Comparison of ENCODE assay signal across 23 cellular contexts in the genomic region with DNA sequence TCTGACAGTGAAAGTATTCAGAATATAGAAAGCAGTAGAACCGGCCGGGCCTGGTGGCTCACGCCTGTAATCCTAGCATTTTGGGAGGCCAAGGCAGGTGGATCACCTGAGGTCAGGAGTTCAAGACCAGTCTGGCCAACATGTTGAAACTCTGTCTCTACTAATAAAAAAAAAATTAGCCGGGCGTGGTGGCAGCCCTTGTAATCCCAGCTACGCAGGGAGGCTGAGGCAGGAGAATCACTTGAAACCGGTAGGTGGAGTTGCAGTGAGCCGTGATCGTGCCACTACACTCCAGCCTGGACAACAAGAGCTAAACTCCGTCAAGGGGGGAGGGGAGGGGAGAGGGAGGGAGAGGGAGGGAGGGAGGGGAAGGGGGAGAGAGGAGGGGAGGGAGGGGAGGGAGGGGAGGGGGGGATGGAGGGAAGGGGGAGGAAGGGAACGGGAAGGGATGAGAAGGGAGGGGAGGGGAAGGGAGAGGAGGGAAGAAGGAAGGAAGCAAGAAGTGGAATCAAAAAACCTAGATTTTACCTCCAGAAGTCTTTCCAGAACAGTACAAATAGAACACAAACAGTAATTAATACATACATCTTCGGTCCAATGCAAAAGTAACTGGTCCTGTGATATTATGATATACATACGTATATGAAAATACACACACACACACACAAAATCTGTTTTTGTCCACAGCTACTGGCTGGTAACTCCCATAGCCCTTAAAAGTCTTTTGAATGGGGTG. TPM values are rescaled to one million over a fixed set of nuclear protein-coding genes. Genes with fewer than 3 reads are reported as not detected.
DNase-seq lines count a peak whose midpoint lies in the region; ATAC-seq, FAIRE-seq and TF ChIP-seq lines count a peak whose summit lies in the region.
"Had no signal": no experiment of that assay in that cellular context is flagged by ENCODE, and none has a peak within 500 bp of the region (broad histone marks: within the 10 kb centered on the region; RNA-seq: fewer than 3 reads in every experiment).

No MANE protein-coding gene starts in this region.

- H3K27ac ChIP-seq in RWPE1: peak overlapping the region; percentile 34; the same call in 1 of the 2 replicates
- no peak overlapping the region for H3K27ac ChIP-seq in HepG2 (ENCODE audit: extremely low read length, insufficient read depth, low read length)
- H3K27ac ChIP-seq in spleen: peak overlapping the region in 1 of 8 donors; percentile 3
- no peak overlapping the region for H3K27ac ChIP-seq in CD8-positive, alpha-beta T cell (ENCODE audit: low read depth, low read length)
- H3K27ac ChIP-seq: 22Rv1 had no signal

- no peaks in the 10 kb centered on the region for H3K27me3 Mint-ChIP-seq in CD8-positive, alpha-beta T cell (ENCODE audit: low read depth)
- H3K27me3 Mint-ChIP-seq: B cell; CD4-positive, alpha-beta T cell had no signal

- ATAC-seq in HepG2: no peak
- ATAC-seq in HG03039 (IDR thresholded peaks at IDR 0.05; ENCODE audit: unreplicated experiment): no peak
- ATAC-seq in CD8-positive, alpha-beta T cell: no peak
- ATAC-seq: GM12878 had no signal

- POLR2A ChIA-PET in RWPE1 (lab: Yijun Ruan, JAX; ENCODE audit: low non-redundant PET) (no interaction called here), HepG2 (lab: Yijun Ruan, JAX) (interaction anchor here (1.3 kb wide), 1 partner anchor 11 kb away, joined by 4 read pairs; a partner anchor contains a TSS)
- POLR2A ChIA-PET in CD8-positive, alpha-beta T cell (lab: Charles Lee): interaction anchor here (0.6 to 3.2 kb wide), 2 partner anchors 11 to 25 kb away, joined by 3 to 12 read pairs; a partner anchor contains a TSS

- DNase-seq in NCI-H82 (lab: John Stamatoyannopoulos, UW): peak; percentile 37
- no peak for DNase-seq in NCI-H82 treated with DMSO at 0.1 percent for 48 hours (lab: John Stamatoyannopoulos, UW; ENCODE audit: unreplicated experiment)
- DNase-seq in RWPE1 (ENCODE audit: low spot score): no peak
- DNase-seq in HepG2 (ENCODE audit: low spot score): no peak
- peak; percentile 37 for DNase-seq in spleen
- no peak for DNase-seq in NK-92 (lab: John Stamatoyannopoulos, UW; ENCODE audit: unreplicated experiment)
- no peak for DNase-seq in CD8-positive, alpha-beta T cell
- DNase-seq: CD4-positive, alpha-beta T cell; HFFc6; Karpas-422; MG63; NCI-H1048; NCI-H1436 treated with DMSO at 0.1 percent for 48 hours; NCI-H2029 treated with DMSO at 0.1 percent for 48 hours; NCI-H2171 treated with DMSO at 0.1 percent for 48 hours; OCI-M1; SHP77; SK-N-SH had no signal

- no peaks in the 10 kb centered on the region for H3K79me2 ChIP-seq in HepG2 (ENCODE audit: insufficient read depth, low read length)

- no peak overlapping the region for H3K4me3 ChIP-seq in HepG2 (replicated peaks in 1 of 3; ENCODE audit: insufficient read depth in 1 of 3, low read depth in 2 of 3, low read length in 3 of 3)
- H3K4me3 ChIP-seq in spleen: no peak overlapping the region
- no peak overlapping the region for H3K4me3 ChIP-seq in CD8-positive, alpha-beta T cell (ENCODE audit: low read depth, low read length)
- H3K4me3 ChIP-seq: GM12878, MG63 had no signal

- no peak for TF ChIP-seq EP300 in HepG2 (IDR thresholded peaks at IDR 0.05; ENCODE audit: low read depth in 2 of 2, low read length in 2 of 2)
- TF ChIP-seq EP300 in HepG2 (CRISPR knock-in tag; IDR thresholded peaks at IDR 0.05; ENCODE audit: borderline replicate concordance): no peak

- H3K9me3 Mint-ChIP-seq in CD8-positive, alpha-beta T cell: no peaks in the 10 kb centered on the region
- H3K9me3 Mint-ChIP-seq: CD4-positive, alpha-beta T cell; HFFc6 had no signal

- TF ChIP-seq CTCF in RWPE1 (conservative IDR thresholded peaks at IDR 0.05; ENCODE audit: low read depth): no peak
- no peak for TF ChIP-seq CTCF in HepG2 (CRISPR knock-in tag; IDR thresholded peaks at IDR 0.05)
- no peak for TF ChIP-seq CTCF in spleen (IDR thresholded peaks at IDR 0.05 in 8 of 11, conservative IDR thresholded peaks at IDR 0.05 in 3 of 11)
- no peak for TF ChIP-seq CTCF in CD8-positive, alpha-beta T cell (IDR thresholded peaks at IDR 0.05)

- no peak overlapping the region for H3K27ac Mint-ChIP-seq in CD8-positive, alpha-beta T cell
- H3K27ac Mint-ChIP-seq: B cell; CD4-positive, alpha-beta T cell; HFFc6 had no signal

- H3K9me3 ChIP-seq in HepG2 (ENCODE audit: low read length): no peaks in the 10 kb centered on the region
- H3K9me3 ChIP-seq in spleen: no peaks in the 10 kb centered on the region
- H3K9me3 ChIP-seq in CD8-positive, alpha-beta T cell (ENCODE audit: low read length): no peaks in the 10 kb centered on the region
- H3K9me3 ChIP-seq: MG63, SK-N-SH had no signal

- no peak overlapping the region for H2AFZ ChIP-seq in HepG2 (ENCODE audit: low read length)

- in situ Hi-C loops in HepG2 (cut with HindIII; ENCODE audit: extremely low pct_ligation_motif_present, low pct_unique_long_range_greater_than_20kb): no loop called here

- intact Hi-C loops in HepG2 (cut with micrococcal nuclease; ENCODE audit: unreplicated experiment) (no loop called here), spleen (cut with DNase I; ENCODE audit: low total_unique reads) (no loop called here)
- intact Hi-C loops in CD8-positive, alpha-beta T cell (cut with DNase I, micrococcal nuclease): no loop called here

- H3K9ac ChIP-seq in HepG2 (ENCODE audit: insufficient read depth, low read depth, low read length): no peak overlapping the region
- H3K9ac ChIP-seq: SK-N-SH had no signal

- H4K20me1 ChIP-seq in HepG2 (ENCODE audit: insufficient read depth, low read length): no peaks in the 10 kb centered on the region

- peak; percentile 4 for FAIRE-seq in HepG2 (lab: Jason Lieb, UNC)
- FAIRE-seq: GM12878, H54 had no signal

- CTCF ChIA-PET in RWPE1 (lab: Yijun Ruan, JAX) (no interaction called here), HepG2 (lab: Yijun Ruan, JAX; ENCODE audit: low intra/inter-chr PET ratio, low total read pairs) (no interaction called here)
- CTCF ChIA-PET in CD8-positive, alpha-beta T cell (lab: Charles Lee): interaction anchor here (1.0 to 3.8 kb wide), 5 partner anchors 12 to 30 kb away, joined by 3 to 13 read pairs (median 4); a partner anchor contains a TSS

- H3K4me1 ChIP-seq in HepG2 (ENCODE audit: insufficient read depth, low read length): no peaks in the 10 kb centered on the region
- peaks cover 0 to 23% (median 15%) of the 10 kb centered on the region in 6 donors for H3K4me1 ChIP-seq in spleen
- peaks cover 15% of the 10 kb centered on the region for H3K4me1 ChIP-seq in CD8-positive, alpha-beta T cell (ENCODE audit: insufficient read depth, low read length)

- WGBS in HepG2 (ENCODE audit: low lambda C conversion rate): 96% methylated on average over 13 of the region's 13 CpGs
- WGBS in spleen, 5 donors: 88 to 92% (median 90%) methylated on average over 12 to 13 of the region's 13 CpGs

- no TSS peak for BruUV-seq in HepG2 (replicated peaks; lab: Mats Ljungman, UMichigan)

- TF ChIP-seq POLR2A in HepG2 (IDR thresholded peaks at IDR 0.05; ENCODE audit: insufficient read depth in 1 of 2, low read depth in 2 of 2, low read length in 2 of 2) (no peak), spleen (IDR thresholded peaks at IDR 0.05) (no peak)

- H3K27me3 ChIP-seq in HepG2 (ENCODE audit: control insufficient read depth in 1 of 2, insufficient read depth in 2 of 2, low read length in 2 of 2) (no peaks in the 10 kb centered on the region), spleen (replicated peaks in 1 of 7) (no peaks in the 10 kb centered on the region)
- H3K27me3 ChIP-seq in CD8-positive, alpha-beta T cell (ENCODE audit: insufficient read depth, low read length): no peaks in the 10 kb centered on the region
- H3K27me3 ChIP-seq: MG63 had no signal

- no peak overlapping the region for H3K4me3 Mint-ChIP-seq in CD8-positive, alpha-beta T cell
- H3K4me3 Mint-ChIP-seq: B cell; CD4-positive, alpha-beta T cell; HFFc6 had no signal

- no peak overlapping the region for H3K4me2 ChIP-seq in HepG2 (ENCODE audit: low read depth, low read length)
- H3K4me2 ChIP-seq: SK-N-SH had no signal

- H3K36me3 ChIP-seq in HepG2 (replicated peaks in 1 of 2; ENCODE audit: control insufficient read depth in 1 of 2, insufficient read depth in 2 of 2, low read length in 2 of 2): peaks cover 33 to 81% of the 10 kb centered on the region in 2 experiments
- H3K36me3 ChIP-seq in spleen: peaks cover 0 to 95% (median 38%) of the 10 kb centered on the region in 6 donors
- H3K36me3 ChIP-seq in CD8-positive, alpha-beta T cell (ENCODE audit: insufficient read depth, low read length): peaks cover 13% of the 10 kb centered on the region

- peaks cover 10% of the 10 kb centered on the region for H3K4me1 Mint-ChIP-seq in CD8-positive, alpha-beta T cell (ENCODE audit: low read depth)

- TF ChIP-seq RAD21 in HepG2 (CRISPR knock-in tag; IDR thresholded peaks at IDR 0.05): no peak

- peaks cover 39% of the 10 kb centered on the region for H3K36me3 Mint-ChIP-seq in CD8-positive, alpha-beta T cell

RNA-seq across cellular contexts. Expression of a gene that starts 10.9 kb away (rescaled TPM):
- total RNA-seq in HepG2 (2016; rRNA removed; fragmentation: Illumina TruSeq; extraction: Trizol) (31.4 and 48.6 TPM in 2 replicates), spleen (10 to 100 TPM; 48.2 to 77.9 (median 54.6) TPM)
- 21.9 and 22.5 TPM in 2 replicates for total RNA-seq in HepG2 (2016; cell fraction: cytosol; rRNA removed; fragmentation: Illumina TruSeq; extraction: Trizol; ENCODE audit: low read depth)
- total RNA-seq in HepG2 (2016; cell fraction: insoluble cytoplasmic fraction; rRNA removed; fragmentation: Illumina TruSeq; extraction: Trizol): 34.5 and 55.6 TPM in 2 replicates
- 26.2 and 30.0 TPM in 2 replicates for total RNA-seq in HepG2 (2016; cell fraction: membrane; rRNA removed; fragmentation: Illumina TruSeq; extraction: Trizol)
- 41.8 and 49.7 TPM in 2 replicates for total RNA-seq in HepG2 (2016; cell fraction: nucleus; rRNA removed; fragmentation: Illumina TruSeq; extraction: Trizol)
- polyA plus RNA-seq in HepG2 (2011; rRNA removed) (42.8 and 42.9 TPM in 2 replicates), spleen (100 to 1,000 TPM; 105 to 145 (median 139) TPM)
- polyA plus RNA-seq in HepG2 (2011; cell fraction: cytosol; rRNA removed): 24.5 and 47.2 TPM in 2 replicates
- polyA plus RNA-seq in HepG2 (2011; cell fraction: nucleus; rRNA removed): 143 and 153 TPM in 2 replicates
- polyA plus RNA-seq in HepG2 (2012): 22.5 and 24.0 TPM in 2 replicates
- 20.3 and 23.1 TPM in 2 replicates for polyA plus RNA-seq in HepG2 (2016; cell fraction: cytosol; fragmentation: Illumina TruSeq; extraction: Trizol; ENCODE audit: low read depth)
- polyA plus RNA-seq in HepG2 (2016; cell fraction: insoluble cytoplasmic fraction; fragmentation: Illumina TruSeq; extraction: Trizol; ENCODE audit: low read depth): 30.7 and 32.5 TPM in 2 replicates
- polyA plus RNA-seq in HepG2 (2016; cell fraction: membrane; fragmentation: Illumina TruSeq; extraction: Trizol; ENCODE audit: low read depth): 20.1 and 23.2 TPM in 2 replicates
- polyA plus RNA-seq in HepG2 (2016; cell fraction: nucleus; fragmentation: Illumina TruSeq; extraction: Trizol; ENCODE audit: insufficient read depth, low read depth): 95.9 and 100 TPM in 2 replicates
- polyA minus RNA-seq in HepG2 (2011; rRNA and poly(A)+ RNA removed; ENCODE audit: low replicate concordance): 14.0 and 27.7 TPM in 2 replicates
- 5.2 and 5.9 TPM in 2 replicates for polyA minus RNA-seq in HepG2 (2011; cell fraction: cytosol; rRNA and poly(A)+ RNA removed)
- 21.5 and 23.6 TPM in 2 replicates for polyA minus RNA-seq in HepG2 (2011; cell fraction: nucleus; rRNA and poly(A)+ RNA removed)
- 10 to 100 TPM; 19.3 to 20.4 TPM for total RNA-seq in CD8-positive, alpha-beta T cell

RNA-seq across cellular contexts. Expression of a gene that starts 11.9 kb away (rescaled TPM):
- total RNA-seq in HepG2 (2016; rRNA removed; fragmentation: Illumina TruSeq; extraction: Trizol) (237 and 256 TPM in 2 replicates), spleen (100 to 1,000 TPM in 2 of 7 donors, 10 to 100 TPM in 5; 47.1 to 116 (median 92.1) TPM)
- 86.3 and 92.6 TPM in 2 replicates for total RNA-seq in HepG2 (2016; cell fraction: cytosol; rRNA removed; fragmentation: Illumina TruSeq; extraction: Trizol; ENCODE audit: low read depth)
- 209 and 270 TPM in 2 replicates for total RNA-seq in HepG2 (2016; cell fraction: insoluble cytoplasmic fraction; rRNA removed; fragmentation: Illumina TruSeq; extraction: Trizol)
- total RNA-seq in HepG2 (2016; cell fraction: membrane; rRNA removed; fragmentation: Illumina TruSeq; extraction: Trizol): 67.0 and 88.4 TPM in 2 replicates
- total RNA-seq in HepG2 (2016; cell fraction: nucleus; rRNA removed; fragmentation: Illumina TruSeq; extraction: Trizol): 98.2 and 106 TPM in 2 replicates
- polyA plus RNA-seq in HepG2 (2011; rRNA removed) (32.1 and 43.3 TPM in 2 replicates), spleen (100 to 1,000 TPM; 106 to 192 (median 164) TPM)
- polyA plus RNA-seq in HepG2 (2011; cell fraction: cytosol; rRNA removed): 92.3 and 100 TPM in 2 replicates
- polyA plus RNA-seq in HepG2 (2011; cell fraction: nucleus; rRNA removed): 38.5 and 41.1 TPM in 2 replicates
- polyA plus RNA-seq in HepG2 (2012): 103 and 127 TPM in 2 replicates
- 83.0 and 101 TPM in 2 replicates for polyA plus RNA-seq in HepG2 (2016; cell fraction: cytosol; fragmentation: Illumina TruSeq; extraction: Trizol; ENCODE audit: low read depth)
- polyA plus RNA-seq in HepG2 (2016; cell fraction: insoluble cytoplasmic fraction; fragmentation: Illumina TruSeq; extraction: Trizol; ENCODE audit: low read depth): 221 and 271 TPM in 2 replicates
- 58.3 and 84.5 TPM in 2 replicates for polyA plus RNA-seq in HepG2 (2016; cell fraction: membrane; fragmentation: Illumina TruSeq; extraction: Trizol; ENCODE audit: low read depth)
- polyA plus RNA-seq in HepG2 (2016; cell fraction: nucleus; fragmentation: Illumina TruSeq; extraction: Trizol; ENCODE audit: insufficient read depth, low read depth): 169 and 181 TPM in 2 replicates
- 28.4 and 46.4 TPM in 2 replicates for polyA minus RNA-seq in HepG2 (2011; rRNA and poly(A)+ RNA removed; ENCODE audit: low replicate concordance)
- 50.6 and 65.7 TPM in 2 replicates for polyA minus RNA-seq in HepG2 (2011; cell fraction: cytosol; rRNA and poly(A)+ RNA removed)
- polyA minus RNA-seq in HepG2 (2011; cell fraction: nucleus; rRNA and poly(A)+ RNA removed): 30.4 and 32.2 TPM in 2 replicates
- 10 to 100 TPM; 15.1 to 17.3 TPM for total RNA-seq in CD8-positive, alpha-beta T cell

RNA-seq across cellular contexts. Expression of a gene that starts 32.6 kb away (rescaled TPM):
- total RNA-seq in HepG2 (2016; rRNA removed; fragmentation: Illumina TruSeq; extraction: Trizol): 4.2 and 4.4 TPM in 2 replicates
- 1.8 TPM in 2 replicates for total RNA-seq in HepG2 (2016; cell fraction: cytosol; rRNA removed; fragmentation: Illumina TruSeq; extraction: Trizol; ENCODE audit: low read depth)
- 4.1 and 4.5 TPM in 2 replicates for total RNA-seq in HepG2 (2016; cell fraction: insoluble cytoplasmic fraction; rRNA removed; fragmentation: Illumina TruSeq; extraction: Trizol)
- 3.8 and 4.0 TPM in 2 replicates for total RNA-seq in HepG2 (2016; cell fraction: membrane; rRNA removed; fragmentation: Illumina TruSeq; extraction: Trizol)
- total RNA-seq in HepG2 (2016; cell fraction: nucleus; rRNA removed; fragmentation: Illumina TruSeq; extraction: Trizol): 3.8 and 3.9 TPM in 2 replicates
- 3.9 and 5.1 TPM in 2 replicates for polyA plus RNA-seq in HepG2 (2011; rRNA removed)
- polyA plus RNA-seq in HepG2 (2011; cell fraction: cytosol; rRNA removed): 4.8 TPM in 2 replicates
- 6.2 and 6.9 TPM in 2 replicates for polyA plus RNA-seq in HepG2 (2011; cell fraction: nucleus; rRNA removed)
- polyA plus RNA-seq in HepG2 (2012): 6.6 and 10.2 TPM in 2 replicates
- 2.1 and 2.2 TPM in 2 replicates for polyA plus RNA-seq in HepG2 (2016; cell fraction: cytosol; fragmentation: Illumina TruSeq; extraction: Trizol; ENCODE audit: low read depth)
- polyA plus RNA-seq in HepG2 (2016; cell fraction: insoluble cytoplasmic fraction; fragmentation: Illumina TruSeq; extraction: Trizol; ENCODE audit: low read depth): 8.6 and 11.0 TPM in 2 replicates
- 4.0 and 4.8 TPM in 2 replicates for polyA plus RNA-seq in HepG2 (2016; cell fraction: membrane; fragmentation: Illumina TruSeq; extraction: Trizol; ENCODE audit: low read depth)
- 7.7 and 8.7 TPM in 2 replicates for polyA plus RNA-seq in HepG2 (2016; cell fraction: nucleus; fragmentation: Illumina TruSeq; extraction: Trizol; ENCODE audit: insufficient read depth, low read depth)
- polyA minus RNA-seq in HepG2 (2011; rRNA and poly(A)+ RNA removed; ENCODE audit: low replicate concordance): 9.1 and 17.2 TPM in 2 replicates
- polyA minus RNA-seq in HepG2 (2011; cell fraction: cytosol; rRNA and poly(A)+ RNA removed): 4.5 and 4.6 TPM in 2 replicates
- polyA minus RNA-seq in HepG2 (2011; cell fraction: nucleus; rRNA and poly(A)+ RNA removed): 7.9 and 8.1 TPM in 2 replicates
- 10 to 100 TPM; 10.5 to 19.2 (median 14.7) TPM for total RNA-seq in spleen
- polyA plus RNA-seq in spleen: 10 to 100 TPM in 2 of 3 donors, 1 to 10 TPM in 1; 7.8 to 12.4 (median 10.0) TPM
- total RNA-seq in CD8-positive, alpha-beta T cell: 1 to 10 TPM; 2.0 to 3.0 TPM

RNA-seq across cellular contexts. Expression of a gene that starts 40.4 kb away (rescaled TPM):
- 553 and 842 TPM in 2 replicates for total RNA-seq in HepG2 (2016; rRNA removed; fragmentation: Illumina TruSeq; extraction: Trizol)
- total RNA-seq in HepG2 (2016; cell fraction: cytosol; rRNA removed; fragmentation: Illumina TruSeq; extraction: Trizol; ENCODE audit: low read depth): 162 and 178 TPM in 2 replicates
- total RNA-seq in HepG2 (2016; cell fraction: insoluble cytoplasmic fraction; rRNA removed; fragmentation: Illumina TruSeq; extraction: Trizol): 553 and 885 TPM in 2 replicates
- total RNA-seq in HepG2 (2016; cell fraction: membrane; rRNA removed; fragmentation: Illumina TruSeq; extraction: Trizol): 469 and 483 TPM in 2 replicates
- total RNA-seq in HepG2 (2016; cell fraction: nucleus; rRNA removed; fragmentation: Illumina TruSeq; extraction: Trizol): 195 and 213 TPM in 2 replicates
- polyA plus RNA-seq in HepG2 (2011; rRNA removed): 252 and 337 TPM in 2 replicates
- 69.8 and 103 TPM in 2 replicates for polyA plus RNA-seq in HepG2 (2011; cell fraction: cytosol; rRNA removed)
- polyA plus RNA-seq in HepG2 (2011; cell fraction: nucleus; rRNA removed): 25.8 and 30.1 TPM in 2 replicates
- polyA plus RNA-seq in HepG2 (2012): 289 and 643 TPM in 2 replicates
- 377 and 391 TPM in 2 replicates for polyA plus RNA-seq in HepG2 (2016; cell fraction: cytosol; fragmentation: Illumina TruSeq; extraction: Trizol; ENCODE audit: low read depth)
- 1,249 and 1,398 TPM in 2 replicates for polyA plus RNA-seq in HepG2 (2016; cell fraction: insoluble cytoplasmic fraction; fragmentation: Illumina TruSeq; extraction: Trizol; ENCODE audit: low read depth)
- 612 and 621 TPM in 2 replicates for polyA plus RNA-seq in HepG2 (2016; cell fraction: membrane; fragmentation: Illumina TruSeq; extraction: Trizol; ENCODE audit: low read depth)
- polyA plus RNA-seq in HepG2 (2016; cell fraction: nucleus; fragmentation: Illumina TruSeq; extraction: Trizol; ENCODE audit: insufficient read depth, low read depth): 448 and 485 TPM in 2 replicates
- 78.7 and 95.4 TPM in 2 replicates for polyA minus RNA-seq in HepG2 (2011; rRNA and poly(A)+ RNA removed; ENCODE audit: low replicate concordance)
- 255 and 261 TPM in 2 replicates for polyA minus RNA-seq in HepG2 (2011; cell fraction: cytosol; rRNA and poly(A)+ RNA removed)
- 42.5 and 63.9 TPM in 2 replicates for polyA minus RNA-seq in HepG2 (2011; cell fraction: nucleus; rRNA and poly(A)+ RNA removed)
- total RNA-seq in spleen: 100 to 1,000 TPM in 4 of 7 donors, 10 to 100 TPM in 3; 67.7 to 310 (median 251) TPM
- polyA plus RNA-seq in spleen: 100 to 1,000 TPM in 2 of 3 donors, 10 to 100 TPM in 1; 97.3 to 127 (median 117) TPM
- 100 to 1,000 TPM; 192 to 203 TPM for total RNA-seq in CD8-positive, alpha-beta T cell

RNA-seq across cellular contexts. Expression of a gene that starts 54.6 kb away (rescaled TPM):
- 0.42 and 0.69 TPM in 2 replicates for total RNA-seq in HepG2 (2016; rRNA removed; fragmentation: Illumina TruSeq; extraction: Trizol)
- 0.20 TPM in 1 of 2 replicates, not detected in the other for total RNA-seq in HepG2 (2016; cell fraction: cytosol; rRNA removed; fragmentation: Illumina TruSeq; extraction: Trizol; ENCODE audit: low read depth)
- 0.18 and 0.41 TPM in 2 replicates for total RNA-seq in HepG2 (2016; cell fraction: insoluble cytoplasmic fraction; rRNA removed; fragmentation: Illumina TruSeq; extraction: Trizol)
- total RNA-seq in HepG2 (2016; cell fraction: membrane; rRNA removed; fragmentation: Illumina TruSeq; extraction: Trizol): 0.41 and 0.56 TPM in 2 replicates
- 0.50 and 0.63 TPM in 2 replicates for total RNA-seq in HepG2 (2016; cell fraction: nucleus; rRNA removed; fragmentation: Illumina TruSeq; extraction: Trizol)
- 5.6 and 10.9 TPM in 2 replicates for polyA plus RNA-seq in HepG2 (2011; rRNA removed)
- 5.4 and 6.9 TPM in 2 replicates for polyA plus RNA-seq in HepG2 (2011; cell fraction: cytosol; rRNA removed)
- 29.9 and 34.7 TPM in 2 replicates for polyA plus RNA-seq in HepG2 (2011; cell fraction: nucleus; rRNA removed)
- 2.2 and 2.9 TPM in 2 replicates for polyA plus RNA-seq in HepG2 (2012)
- 0.05 and 0.19 TPM in 2 replicates for polyA plus RNA-seq in HepG2 (2016; cell fraction: cytosol; fragmentation: Illumina TruSeq; extraction: Trizol; ENCODE audit: low read depth)
- 0.27 and 0.41 TPM in 2 replicates for polyA plus RNA-seq in HepG2 (2016; cell fraction: insoluble cytoplasmic fraction; fragmentation: Illumina TruSeq; extraction: Trizol; ENCODE audit: low read depth)
- polyA plus RNA-seq in HepG2 (2016; cell fraction: membrane; fragmentation: Illumina TruSeq; extraction: Trizol; ENCODE audit: low read depth): 0.14 and 0.18 TPM in 2 replicates
- 0.77 and 1.00 TPM in 2 replicates for polyA plus RNA-seq in HepG2 (2016; cell fraction: nucleus; fragmentation: Illumina TruSeq; extraction: Trizol; ENCODE audit: insufficient read depth, low read depth)
- 20.1 and 31.6 TPM in 2 replicates for polyA minus RNA-seq in HepG2 (2011; rRNA and poly(A)+ RNA removed; ENCODE audit: low replicate concordance)
- polyA minus RNA-seq in HepG2 (2011; cell fraction: cytosol; rRNA and poly(A)+ RNA removed): 4.4 and 5.7 TPM in 2 replicates
- 7.1 and 7.5 TPM in 2 replicates for polyA minus RNA-seq in HepG2 (2011; cell fraction: nucleus; rRNA and poly(A)+ RNA removed)
- total RNA-seq in spleen: 10 to 100 TPM in 6 of 7 donors, 1 to 10 TPM in 1; 9.3 to 31.0 (median 14.9) TPM
- polyA plus RNA-seq in spleen: 1 to 10 TPM; 3.1 to 6.4 (median 4.7) TPM
- total RNA-seq in CD8-positive, alpha-beta T cell: 1 to 10 TPM; 2.9 to 3.6 TPM

Comparison
In these comparisons a context has a peak if more than half of its experiments do, and no peak if none do; other contexts are left out.
1. DNase-seq: peak in NCI-H82 (single experiment) and spleen (single experiment); none in NCI-H82 treated with DMSO at 0.1 percent for 48 hours (single experiment), RWPE1 (single experiment), HepG2 (single experiment), NK-92 (single experiment) and CD8-positive, alpha-beta T cell (0 of 7).